In the genomic region with DNA sequence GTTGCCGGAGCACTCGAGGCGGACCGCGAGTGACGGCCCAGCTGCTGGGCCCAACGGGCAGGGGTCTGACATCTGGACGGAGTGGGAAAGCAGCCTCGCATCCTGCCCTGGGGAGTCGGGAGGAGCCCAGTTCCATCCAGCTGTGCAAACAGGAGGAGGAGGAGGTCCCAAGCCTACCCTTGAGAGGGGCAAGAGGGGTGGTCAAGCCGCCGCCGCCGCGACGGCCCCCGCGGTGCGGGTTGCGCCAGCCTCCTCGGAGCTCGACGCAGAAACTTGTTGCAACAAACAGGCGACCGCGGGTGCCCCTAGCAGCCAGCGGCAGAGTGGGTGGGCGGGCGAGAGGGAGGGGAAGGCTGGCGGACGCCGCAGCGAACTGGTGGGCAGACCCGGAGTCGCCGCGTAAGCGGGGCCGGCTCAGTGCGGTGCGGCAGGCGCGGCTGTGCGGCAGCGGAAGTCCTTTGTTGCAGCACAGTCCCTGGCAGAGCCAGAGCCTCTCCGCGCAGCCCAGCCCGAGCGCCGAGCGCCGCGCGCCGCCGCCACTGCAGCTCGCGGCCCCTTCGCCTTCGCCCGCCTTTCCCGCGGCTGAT, we compare ENCODE assay signal across 1 cellular context.
TF ChIP-seq lines count a peak whose summit lies in the region.

Gene ZBTB1, plus strand, starts transcription at position 461 of the 587 bp plus-strand sequence. CDS start 16,735 bp downstream, outside the sequence.

TF ChIP-seq in HepG2, 621 proteins besides CTCF, POLR2A, EP300 and RAD21 (continued from another document and continues in another):
- TF ChIP-seq HINFP (CRISPR knock-in tag; IDR thresholded peaks at IDR 0.05; ENCODE audit: low read depth), result peak; percentile 86
- TF ChIP-seq ZNF12 (CRISPR knock-in tag; IDR thresholded peaks at IDR 0.05), result 0 out of 2 replicates have a peak, but pooled peaks have one; percentile 40
- peak; percentile 49 for TF ChIP-seq GATA4 (IDR thresholded peaks at IDR 0.05; ENCODE audit: borderline replicate concordance, low read depth)
- peak in 1 of 2 experiments; percentile 30; a peak in 1 of 4 replicates for TF ChIP-seq KLF16 (CRISPR knock-in tag; IDR thresholded peaks at IDR 0.05)
- 0 out of 2 replicates have a peak, but pooled peaks have one; percentile 14 for TF ChIP-seq ZNF484 (CRISPR knock-in tag; IDR thresholded peaks at IDR 0.05; ENCODE audit: borderline replicate concordance, low read depth)
- TF ChIP-seq YY1 (IDR thresholded peaks at IDR 0.05; ENCODE audit: insufficient read depth, insufficient replicate concordance, low read depth, low read length), result peak; percentile 32
- TF ChIP-seq ZNF691 (CRISPR knock-in tag; IDR thresholded peaks at IDR 0.05; ENCODE audit: borderline replicate concordance, low read depth), result peak; percentile 52; the same call in 1 of the 2 replicates
- 0 out of 2 replicates have a peak, but pooled peaks have one; percentile 93 for TF ChIP-seq ZFYVE20 (CRISPR knock-in tag; IDR thresholded peaks at IDR 0.05; ENCODE audit: borderline replicate concordance, low read depth)
- TF ChIP-seq DZIP1 (CRISPR knock-in tag; IDR thresholded peaks at IDR 0.05), result 0 out of 2 replicates have a peak, but pooled peaks have one; percentile 16
- TF ChIP-seq KLF15 (CRISPR knock-in tag; IDR thresholded peaks at IDR 0.05; ENCODE audit: borderline replicate concordance), result 0 out of 2 replicates have a peak, but pooled peaks have one; percentile 24
- TF ChIP-seq CC2D1A (CRISPR knock-in tag; IDR thresholded peaks at IDR 0.05), result 0 out of 2 replicates have a peak, but pooled peaks have one; percentile 37
- TF ChIP-seq ZBTB7B (CRISPR knock-in tag; IDR thresholded peaks at IDR 0.05), result peak; percentile 42
- TF ChIP-seq FOXA1 (IDR thresholded peaks at IDR 0.05), result no peak
- TF ChIP-seq FOXA1 (CRISPR knock-in tag; IDR thresholded peaks at IDR 0.05), result peak; percentile 84
- peak; percentile 36 for TF ChIP-seq POGZ (CRISPR knock-in tag; IDR thresholded peaks at IDR 0.05)
- TF ChIP-seq ZNF670 (CRISPR knock-in tag; IDR thresholded peaks at IDR 0.05; ENCODE audit: borderline replicate concordance), result no peak
- TF ChIP-seq ZNF275 (CRISPR knock-in tag; IDR thresholded peaks at IDR 0.05; ENCODE audit: borderline replicate concordance), result 0 out of 2 replicates have a peak, but pooled peaks have one; percentile 1
- no peak for TF ChIP-seq PLRG1 (conservative IDR thresholded peaks at IDR 0.05)
- 0 out of 2 replicates have a peak, but pooled peaks have one; percentile 31 for TF ChIP-seq ZNF451 (CRISPR knock-in tag; IDR thresholded peaks at IDR 0.05)
- 0 out of 2 replicates have a peak, but pooled peaks have one; percentile 7 for TF ChIP-seq ZNF615 (CRISPR knock-in tag; IDR thresholded peaks at IDR 0.05; ENCODE audit: borderline replicate concordance)
- no peak for TF ChIP-seq ZNF724P (CRISPR knock-in tag; IDR thresholded peaks at IDR 0.05; ENCODE audit: borderline replicate concordance)
- peak; percentile 68 for TF ChIP-seq SRSF4 (IDR thresholded peaks at IDR 0.05; ENCODE audit: low read depth, low read length, poor library complexity, severe bottlenecking)
- TF ChIP-seq SNAPC2 (CRISPR knock-in tag; IDR thresholded peaks at IDR 0.05), result 0 out of 2 replicates have a peak, but pooled peaks have one; percentile 12
- TF ChIP-seq ZNF709 (CRISPR knock-in tag; IDR thresholded peaks at IDR 0.05), result peak; percentile 70; the same call in 1 of the 2 replicates
- TF ChIP-seq MAF1 (CRISPR knock-in tag; IDR thresholded peaks at IDR 0.05; ENCODE audit: borderline replicate concordance), result no peak
- 0 out of 2 replicates have a peak, but pooled peaks have one; percentile 14 for TF ChIP-seq GABPA (IDR thresholded peaks at IDR 0.05; ENCODE audit: low read depth, low read length)
- TF ChIP-seq GABPA (CRISPR knock-in tag; IDR thresholded peaks at IDR 0.05; ENCODE audit: low read depth), result no peak
- TF ChIP-seq ZNF75D (CRISPR knock-in tag; IDR thresholded peaks at IDR 0.05; ENCODE audit: borderline replicate concordance), result no peak
- TF ChIP-seq ZNF10 (CRISPR knock-in tag; IDR thresholded peaks at IDR 0.05; ENCODE audit: borderline replicate concordance, low read depth), result no peak
- TF ChIP-seq, protein P1, sequence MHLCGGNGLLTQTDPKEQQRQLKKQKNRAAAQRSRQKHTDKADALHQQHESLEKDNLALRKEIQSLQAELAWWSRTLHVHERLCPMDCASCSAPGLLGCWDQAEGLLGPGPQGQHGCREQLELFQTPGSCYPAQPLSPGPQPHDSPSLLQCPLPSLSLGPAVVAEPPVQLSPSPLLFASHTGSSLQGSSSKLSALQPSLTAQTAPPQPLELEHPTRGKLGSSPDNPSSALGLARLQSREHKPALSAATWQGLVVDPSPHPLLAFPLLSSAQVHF (CRISPR knock-in tag; IDR thresholded peaks at IDR 0.05), result no peak
- TF ChIP-seq, protein P2, sequence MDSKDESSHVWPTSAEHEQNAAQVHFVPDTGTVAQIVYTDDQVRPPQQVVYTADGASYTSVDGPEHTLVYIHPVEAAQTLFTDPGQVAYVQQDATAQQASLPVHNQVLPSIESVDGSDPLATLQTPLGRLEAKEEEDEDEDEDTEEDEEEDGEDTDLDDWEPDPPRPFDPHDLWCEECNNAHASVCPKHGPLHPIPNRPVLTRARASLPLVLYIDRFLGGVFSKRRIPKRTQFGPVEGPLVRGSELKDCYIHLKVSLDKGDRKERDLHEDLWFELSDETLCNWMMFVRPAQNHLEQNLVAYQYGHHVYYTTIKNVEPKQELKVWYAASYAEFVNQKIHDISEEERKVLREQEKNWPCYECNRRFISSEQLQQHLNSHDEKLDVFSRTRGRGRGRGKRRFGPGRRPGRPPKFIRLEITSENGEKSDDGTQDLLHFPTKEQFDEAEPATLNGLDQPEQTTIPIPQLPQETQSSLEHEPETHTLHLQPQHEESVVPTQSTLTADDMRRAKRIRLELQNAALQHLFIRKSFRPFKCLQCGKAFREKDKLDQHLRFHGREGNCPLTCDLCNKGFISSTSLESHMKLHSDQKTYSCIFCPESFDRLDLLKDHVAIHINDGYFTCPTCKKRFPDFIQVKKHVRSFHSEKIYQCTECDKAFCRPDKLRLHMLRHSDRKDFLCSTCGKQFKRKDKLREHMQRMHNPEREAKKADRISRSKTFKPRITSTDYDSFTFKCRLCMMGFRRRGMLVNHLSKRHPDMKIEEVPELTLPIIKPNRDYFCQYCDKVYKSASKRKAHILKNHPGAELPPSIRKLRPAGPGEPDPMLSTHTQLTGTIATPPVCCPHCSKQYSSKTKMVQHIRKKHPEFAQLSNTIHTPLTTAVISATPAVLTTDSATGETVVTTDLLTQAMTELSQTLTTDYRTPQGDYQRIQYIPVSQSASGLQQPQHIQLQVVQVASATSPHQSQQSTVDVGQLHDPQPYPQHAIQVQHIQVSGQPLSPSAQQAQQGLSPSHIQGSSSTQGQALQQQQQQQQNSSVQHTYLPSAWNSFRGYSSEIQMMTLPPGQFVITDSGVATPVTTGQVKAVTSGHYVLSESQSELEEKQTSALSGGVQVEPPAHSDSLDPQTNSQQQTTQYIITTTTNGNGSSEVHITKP (CRISPR knock-in tag; IDR thresholded peaks at IDR 0.05; ENCODE audit: low read depth), result peak; percentile 89
- TF ChIP-seq KAT8 (CRISPR knock-in tag; IDR thresholded peaks at IDR 0.05), result no peak
- TF ChIP-seq ZNF768 (CRISPR knock-in tag; IDR thresholded peaks at IDR 0.05), result peak; percentile 81
- TF ChIP-seq KDM2A (CRISPR knock-in tag; IDR thresholded peaks at IDR 0.05; ENCODE audit: borderline replicate concordance, low read depth), result peak; percentile 64
- no peak for TF ChIP-seq MATR3 (CRISPR knock-in tag; IDR thresholded peaks at IDR 0.05)
- no peak for TF ChIP-seq NONO (IDR thresholded peaks at IDR 0.05)
- TF ChIP-seq NONO (CRISPR knock-in tag; conservative IDR thresholded peaks at IDR 0.05), result peak; percentile 67; the same call in 1 of the 2 replicates
- peak; percentile 56; the same call in 1 of the 2 replicates for TF ChIP-seq ZMAT3 (CRISPR knock-in tag; conservative IDR thresholded peaks at IDR 0.05)
- TF ChIP-seq FOXA3 (CRISPR knock-in tag; IDR thresholded peaks at IDR 0.05), result peak; percentile 64; the same call in 1 of the 2 replicates
- TF ChIP-seq TEAD2 (CRISPR knock-in tag; IDR thresholded peaks at IDR 0.05), result no peak
- peak; percentile 78; the same call in 1 of the 2 replicates for TF ChIP-seq ZNF142 (CRISPR knock-in tag; IDR thresholded peaks at IDR 0.05)
- TF ChIP-seq ZFAT (CRISPR knock-in tag; conservative IDR thresholded peaks at IDR 0.05), result peak; percentile 71; the same call in 1 of the 2 replicates
- peak; percentile 13 for TF ChIP-seq SRSF1 (optimal IDR thresholded peaks at IDR 0.05; ENCODE audit: low read depth, low read length)
- TF ChIP-seq ZNF224 (CRISPR knock-in tag; IDR thresholded peaks at IDR 0.05), result 0 out of 2 replicates have a peak, but pooled peaks have one; percentile 72
- TF ChIP-seq ZNF441 (CRISPR knock-in tag; IDR thresholded peaks at IDR 0.05; ENCODE audit: borderline replicate concordance), result peak; percentile 28; the same call in 1 of the 2 replicates
- TF ChIP-seq PCBP2 (optimal IDR thresholded peaks at IDR 0.05; ENCODE audit: low read depth, low read length, poor library complexity, severe bottlenecking), result no peak
